Comparison of ENCODE assay signal across 2 cellular contexts in genomic region chr1:235284231-235284630, GRCh38.
TF ChIP-seq lines count a peak whose summit lies in the region.

No MANE protein-coding gene starts in this region.

TF ChIP-seq in HEK293, 187 proteins besides CTCF, POLR2A, EP300 and RAD21 (continued from another document):
- no peak for TF ChIP-seq ZBTB10 (tag by site-specific recombination; IDR thresholded peaks at IDR 0.05)

TF ChIP-seq in K562, 482 proteins besides CTCF, POLR2A, EP300 and RAD21 (continued from another document):
- TF ChIP-seq FOXP4 (CRISPR knock-in tag; IDR thresholded peaks at IDR 0.05; ENCODE audit: borderline replicate concordance) (no peak), ZNF224 (CRISPR knock-in tag; IDR thresholded peaks at IDR 0.05) (no peak)
TF ChIP-seq in K562: peak in this region for 2.
